ENCODE assay signal across 7 cellular contexts in the genomic region with DNA sequence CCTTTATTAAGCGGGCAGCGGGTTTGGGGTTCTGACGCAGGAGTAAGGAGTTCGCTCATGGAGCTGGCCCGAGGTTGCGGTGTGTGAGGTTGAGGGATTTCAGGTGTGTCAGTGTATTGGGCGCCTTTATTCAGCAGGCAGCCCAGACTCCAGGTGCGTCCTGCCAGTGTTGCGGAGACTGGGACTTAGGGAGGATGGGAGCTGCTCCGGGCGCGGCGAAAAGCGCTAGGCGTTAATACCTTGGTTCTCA. TPM values are rescaled to one million over a fixed set of nuclear protein-coding genes. Genes with fewer than 3 reads are reported as not detected.
DNase-seq lines count a peak whose midpoint lies in the region; ATAC-seq and TF ChIP-seq lines count a peak whose summit lies in the region.

No MANE protein-coding gene starts in this region.

- H3K4me1 Mint-ChIP-seq in HFFc6 (ENCODE audit: low read depth), result peaks cover 20% of the 10 kb centered on the region
- H3K4me1 Mint-ChIP-seq in WTC11, result peaks cover 12% of the 10 kb centered on the region

- TF ChIP-seq CTCF in HFFc6 (IDR thresholded peaks at IDR 0.05) (no peak), WTC11 (IDR thresholded peaks at IDR 0.05) (no peak), spleen (IDR thresholded peaks at IDR 0.05 in 8 of 11, conservative IDR thresholded peaks at IDR 0.05 in 3 of 11) (no peak)

- ATAC-seq in WTC11, result no peak
- no peak for ATAC-seq in right cardiac atrium
- ATAC-seq in GM19463 (IDR thresholded peaks at IDR 0.05; ENCODE audit: unreplicated experiment), result no peak

- H3K27ac Mint-ChIP-seq in HFFc6 (peak overlapping the region; percentile 95), WTC11 (peak overlapping the region; percentile 95)

- H3K27me3 ChIP-seq in right cardiac atrium (ENCODE audit: control insufficient read depth, insufficient read depth) (no peaks in the 10 kb centered on the region), spleen (replicated peaks in 1 of 7) (no peaks in the 10 kb centered on the region)

- POLR2A ChIA-PET in WTC11 (lab: Charles Lee), result interaction anchor here (0.5 to 2.7 kb wide), 4 partner anchors 18 to 67 kb away, joined by 3 to 14 read pairs (median 3); a partner anchor contains a TSS

- H3K36me3 ChIP-seq in spleen, result peaks cover 4 to 47% (median 42%) of the 10 kb centered on the region in 6 donors

- H3K9me3 Mint-ChIP-seq in HFFc6 (no peaks in the 10 kb centered on the region), WTC11 (no peaks in the 10 kb centered on the region)

- peaks cover 13% of the 10 kb centered on the region for H3K27me3 Mint-ChIP-seq in HFFc6 (ENCODE audit: insufficient read depth)
- peaks cover 5% of the 10 kb centered on the region; the same call in 1 of the 2 replicates for H3K27me3 Mint-ChIP-seq in WTC11 (ENCODE audit: low read depth)

- peak overlapping the region; percentile 53 for H3K4me3 ChIP-seq in right cardiac atrium (ENCODE audit: low read length)
- H3K4me3 ChIP-seq in spleen, result peak overlapping the region; percentile 65 to 93 (median 80)

- DNase-seq in HFFc6, result no peak
- DNase-seq in WTC11 (ENCODE audit: low spot score), result no peak
- DNase-seq in right cardiac atrium, result no peak
- no peak for DNase-seq in spleen
- no peak for DNase-seq in LoVo (ENCODE audit: low spot score)
- DNase-seq in NCI-H226, result no peak

- 4% methylated on average over 15 of the region's 15 CpGs for WGBS in right cardiac atrium
- WGBS in spleen, 5 donors, result 0 to 3% (median 2%) methylated on average over 12 to 15 of the region's 15 CpGs

- TF ChIP-seq POLR2A in spleen (IDR thresholded peaks at IDR 0.05), result no peak

- peaks cover 7% of the 10 kb centered on the region for H3K4me1 ChIP-seq in right cardiac atrium (ENCODE audit: control insufficient read depth, insufficient read depth, low read length)
- H3K4me1 ChIP-seq in spleen, result peaks cover 15 to 79% (median 61%) of the 10 kb centered on the region in 6 donors

- H3K36me3 Mint-ChIP-seq in HFFc6 (ENCODE audit: low read depth) (peaks cover 26% of the 10 kb centered on the region), WTC11 (peaks cover 35% of the 10 kb centered on the region)

- H3K4me3 Mint-ChIP-seq in HFFc6, result peak overlapping the region; percentile 99
- peak overlapping the region; percentile 99 for H3K4me3 Mint-ChIP-seq in WTC11

- no peaks in the 10 kb centered on the region for H3K9me3 ChIP-seq in right cardiac atrium (ENCODE audit: control insufficient read depth, low read length)
- no peaks in the 10 kb centered on the region for H3K9me3 ChIP-seq in spleen

- CTCF ChIA-PET in WTC11 (lab: Charles Lee), result interaction anchor here (0.8 to 0.9 kb wide), 2 partner anchors 103 to 113 kb away, joined by 3 to 5 read pairs; no protein-coding TSS in a partner anchor

- intact Hi-C loops in right cardiac atrium (cut with DNase I), result no loop called here
- intact Hi-C loops in spleen (cut with DNase I; ENCODE audit: low total_unique reads), result no loop called here

- peak overlapping the region; percentile 89 for H3K27ac ChIP-seq in right cardiac atrium (ENCODE audit: low read length)
- peak overlapping the region; percentile 90 to 94 (median 93) for H3K27ac ChIP-seq in spleen

TF ChIP-seq in WTC11, 78 proteins besides CTCF, POLR2A, EP300 and RAD21 (continues in another document):
- TF ChIP-seq, protein P1, sequence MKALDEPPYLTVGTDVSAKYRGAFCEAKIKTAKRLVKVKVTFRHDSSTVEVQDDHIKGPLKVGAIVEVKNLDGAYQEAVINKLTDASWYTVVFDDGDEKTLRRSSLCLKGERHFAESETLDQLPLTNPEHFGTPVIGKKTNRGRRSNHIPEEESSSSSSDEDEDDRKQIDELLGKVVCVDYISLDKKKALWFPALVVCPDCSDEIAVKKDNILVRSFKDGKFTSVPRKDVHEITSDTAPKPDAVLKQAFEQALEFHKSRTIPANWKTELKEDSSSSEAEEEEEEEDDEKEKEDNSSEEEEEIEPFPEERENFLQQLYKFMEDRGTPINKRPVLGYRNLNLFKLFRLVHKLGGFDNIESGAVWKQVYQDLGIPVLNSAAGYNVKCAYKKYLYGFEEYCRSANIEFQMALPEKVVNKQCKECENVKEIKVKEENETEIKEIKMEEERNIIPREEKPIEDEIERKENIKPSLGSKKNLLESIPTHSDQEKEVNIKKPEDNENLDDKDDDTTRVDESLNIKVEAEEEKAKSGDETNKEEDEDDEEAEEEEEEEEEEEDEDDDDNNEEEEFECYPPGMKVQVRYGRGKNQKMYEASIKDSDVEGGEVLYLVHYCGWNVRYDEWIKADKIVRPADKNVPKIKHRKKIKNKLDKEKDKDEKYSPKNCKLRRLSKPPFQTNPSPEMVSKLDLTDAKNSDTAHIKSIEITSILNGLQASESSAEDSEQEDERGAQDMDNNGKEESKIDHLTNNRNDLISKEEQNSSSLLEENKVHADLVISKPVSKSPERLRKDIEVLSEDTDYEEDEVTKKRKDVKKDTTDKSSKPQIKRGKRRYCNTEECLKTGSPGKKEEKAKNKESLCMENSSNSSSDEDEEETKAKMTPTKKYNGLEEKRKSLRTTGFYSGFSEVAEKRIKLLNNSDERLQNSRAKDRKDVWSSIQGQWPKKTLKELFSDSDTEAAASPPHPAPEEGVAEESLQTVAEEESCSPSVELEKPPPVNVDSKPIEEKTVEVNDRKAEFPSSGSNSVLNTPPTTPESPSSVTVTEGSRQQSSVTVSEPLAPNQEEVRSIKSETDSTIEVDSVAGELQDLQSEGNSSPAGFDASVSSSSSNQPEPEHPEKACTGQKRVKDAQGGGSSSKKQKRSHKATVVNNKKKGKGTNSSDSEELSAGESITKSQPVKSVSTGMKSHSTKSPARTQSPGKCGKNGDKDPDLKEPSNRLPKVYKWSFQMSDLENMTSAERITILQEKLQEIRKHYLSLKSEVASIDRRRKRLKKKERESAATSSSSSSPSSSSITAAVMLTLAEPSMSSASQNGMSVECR (CRISPR knock-in tag; IDR thresholded peaks at IDR 0.05; ENCODE audit: borderline replicate concordance), result 0 out of 2 replicates have a peak, but pooled peaks have one; percentile 18
- no peak for TF ChIP-seq ETV6 (CRISPR knock-in tag; IDR thresholded peaks at IDR 0.05)
- TF ChIP-seq, protein P2, sequence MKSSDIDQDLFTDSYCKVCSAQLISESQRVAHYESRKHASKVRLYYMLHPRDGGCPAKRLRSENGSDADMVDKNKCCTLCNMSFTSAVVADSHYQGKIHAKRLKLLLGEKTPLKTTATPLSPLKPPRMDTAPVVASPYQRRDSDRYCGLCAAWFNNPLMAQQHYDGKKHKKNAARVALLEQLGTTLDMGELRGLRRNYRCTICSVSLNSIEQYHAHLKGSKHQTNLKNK (CRISPR knock-in tag; IDR thresholded peaks at IDR 0.05), result peak; percentile 8; the same call in 1 of the 2 replicates
- TF ChIP-seq, protein P3, sequence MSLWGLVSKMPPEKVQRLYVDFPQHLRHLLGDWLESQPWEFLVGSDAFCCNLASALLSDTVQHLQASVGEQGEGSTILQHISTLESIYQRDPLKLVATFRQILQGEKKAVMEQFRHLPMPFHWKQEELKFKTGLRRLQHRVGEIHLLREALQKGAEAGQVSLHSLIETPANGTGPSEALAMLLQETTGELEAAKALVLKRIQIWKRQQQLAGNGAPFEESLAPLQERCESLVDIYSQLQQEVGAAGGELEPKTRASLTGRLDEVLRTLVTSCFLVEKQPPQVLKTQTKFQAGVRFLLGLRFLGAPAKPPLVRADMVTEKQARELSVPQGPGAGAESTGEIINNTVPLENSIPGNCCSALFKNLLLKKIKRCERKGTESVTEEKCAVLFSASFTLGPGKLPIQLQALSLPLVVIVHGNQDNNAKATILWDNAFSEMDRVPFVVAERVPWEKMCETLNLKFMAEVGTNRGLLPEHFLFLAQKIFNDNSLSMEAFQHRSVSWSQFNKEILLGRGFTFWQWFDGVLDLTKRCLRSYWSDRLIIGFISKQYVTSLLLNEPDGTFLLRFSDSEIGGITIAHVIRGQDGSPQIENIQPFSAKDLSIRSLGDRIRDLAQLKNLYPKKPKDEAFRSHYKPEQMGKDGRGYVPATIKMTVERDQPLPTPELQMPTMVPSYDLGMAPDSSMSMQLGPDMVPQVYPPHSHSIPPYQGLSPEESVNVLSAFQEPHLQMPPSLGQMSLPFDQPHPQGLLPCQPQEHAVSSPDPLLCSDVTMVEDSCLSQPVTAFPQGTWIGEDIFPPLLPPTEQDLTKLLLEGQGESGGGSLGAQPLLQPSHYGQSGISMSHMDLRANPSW (CRISPR knock-in tag; conservative IDR thresholded peaks at IDR 0.05; ENCODE audit: low read depth), result no peak

RNA-seq across cellular contexts. Expression of a gene that starts 0.8 kb away (rescaled TPM):
- total RNA-seq in HFFc6 (2021; fragmentation: NEBNext Ultra II Directional; extraction: Animal tissue kit (Norgen Biotek cat#: 25700)), result 100 to 1,000 TPM; 712 to 903 (median 850) TPM
- total RNA-seq in WTC11 (2021), result 1,080 to 1,240 TPM (median 1,178 TPM) in 3 replicates
- total RNA-seq in right cardiac atrium, result 100 to 1,000 TPM; 451 to 525 (median 478) TPM
- polyA plus RNA-seq in right cardiac atrium, result 727 TPM
- total RNA-seq in spleen, result 100 to 1,000 TPM; 294 to 922 (median 652) TPM
- 1,000 to 10,000 TPM; 2,501 to 2,825 (median 2,795) TPM for polyA plus RNA-seq in spleen

RNA-seq across cellular contexts. Expression of a gene that starts 10.1 kb away (rescaled TPM):
- total RNA-seq in HFFc6 (2021; fragmentation: NEBNext Ultra II Directional; extraction: Animal tissue kit (Norgen Biotek cat#: 25700)), result 1 to 10 TPM; 3.5 to 9.1 (median 4.5) TPM
- total RNA-seq in WTC11 (2021), result 11.8 to 19.1 TPM (median 15.5 TPM) in 3 replicates
- total RNA-seq in right cardiac atrium, result 1 to 10 TPM; 4.3 to 7.1 (median 6.8) TPM
- polyA plus RNA-seq in right cardiac atrium, result 9.8 TPM
- 1 to 10 TPM; 1.9 to 8.8 (median 3.1) TPM for total RNA-seq in spleen
- polyA plus RNA-seq in spleen, result 1 to 10 TPM; 3.3 to 5.5 (median 3.8) TPM

RNA-seq across cellular contexts. Expression of a gene that starts 10.6 kb away (rescaled TPM):
- total RNA-seq in HFFc6 (2021; fragmentation: NEBNext Ultra II Directional; extraction: Animal tissue kit (Norgen Biotek cat#: 25700)), result 10 to 100 TPM; 77.9 to 91.6 (median 80.1) TPM
- total RNA-seq in WTC11 (2021) (30.0 to 32.8 TPM (median 32.5 TPM) in 3 replicates), right cardiac atrium (100 to 1,000 TPM; 132 to 175 (median 149) TPM), spleen (10 to 100 TPM; 15.7 to 41.0 (median 36.8) TPM)
- polyA plus RNA-seq in right cardiac atrium (296 TPM), spleen (10 to 100 TPM; 71.0 to 89.5 (median 78.0) TPM)

RNA-seq across cellular contexts. Expression of a gene that starts 29.1 kb away (rescaled TPM):
- total RNA-seq in HFFc6 (2021; fragmentation: NEBNext Ultra II Directional; extraction: Animal tissue kit (Norgen Biotek cat#: 25700)), result 10 to 100 TPM; 67.9 to 86.0 (median 72.9) TPM
- total RNA-seq in WTC11 (2021) (171 to 186 TPM (median 180 TPM) in 3 replicates), right cardiac atrium (10 to 100 TPM; 55.4 to 66.2 (median 59.3) TPM), spleen (10 to 100 TPM; 33.1 to 65.8 (median 56.5) TPM)
- polyA plus RNA-seq in right cardiac atrium (60.3 TPM), spleen (10 to 100 TPM; 29.2 to 48.2 (median 42.6) TPM)

RNA-seq across cellular contexts. Expression of a gene that starts 29.6 kb away (rescaled TPM):
- total RNA-seq in HFFc6 (2021; fragmentation: NEBNext Ultra II Directional; extraction: Animal tissue kit (Norgen Biotek cat#: 25700)), result not detected
- total RNA-seq in WTC11 (2021) (0.50 TPM in 1 of 3 replicates, not detected in the others), right cardiac atrium (not detected), spleen (not detected)
- polyA plus RNA-seq in right cardiac atrium (not detected), spleen (not detected)
